In genomic region chr6:82867946-82868345, GRCh38 we compare ENCODE assay signal across 9 cellular contexts.
"Had no signal": no experiment of that assay in that cellular context is flagged by ENCODE, and none has a peak within 500 bp of the region (broad histone marks: within the 10 kb centered on the region; RNA-seq: fewer than 3 reads in every experiment).

No MANE protein-coding gene starts in this region.

- H3K4me1 Mint-ChIP-seq: IgD-negative memory B cell had no signal

- DNase-seq: GM23248, GOT3, H7, HFFc6 had no signal

- H3K4me3 ChIP-seq: GM23248, HAP-1 had no signal

- H3K27me3 Mint-ChIP-seq: IgD-negative memory B cell had no signal

- H3K27ac Mint-ChIP-seq: HFFc6, IgD-negative memory B cell had no signal

- H3K9ac ChIP-seq: GM23248 had no signal

- ATAC-seq: HCT116, HepG2 had no signal

- H3K36me3 Mint-ChIP-seq: IgD-negative memory B cell had no signal

- H3K36me3 ChIP-seq: HAP-1 had no signal

- H2AFZ ChIP-seq: GM23248 had no signal

- H3K27ac ChIP-seq: GM23248, HL-60 had no signal

- H3K9me3 ChIP-seq: HAP-1 had no signal

- H3K4me3 Mint-ChIP-seq: HFFc6, IgD-negative memory B cell had no signal
